27 cellular contexts compared by ENCODE assay signal in genomic region chr2:151708788-151709187, GRCh38.
"Had no signal": no experiment of that assay in that cellular context is flagged by ENCODE, and none has a peak within 500 bp of the region (broad histone marks: within the 10 kb centered on the region; RNA-seq: fewer than 3 reads in every experiment).

No MANE protein-coding gene starts in this region.

- FAIRE-seq: pancreas had no signal

- H3K9ac ChIP-seq: neural progenitor cell had no signal

- H3K36me3 ChIP-seq: neural progenitor cell, pancreas, prostate gland, right lobe of liver, sigmoid colon, spleen, suprapubic skin, tibial artery, transverse colon, upper lobe of right lung, uterus had no signal

- ATAC-seq: naive thymus-derived CD4-positive, alpha-beta T cell; natural killer cell; pancreas; right cardiac atrium; right lobe of liver; stimulated activated memory B cell treated with anti-CD40 and anti-IgM and Interleukin-4, amounts not matched to agents 10 μg/mL and 1 μg/mL and 100 μg/mL, for 72 hours; stimulated activated naive CD8-positive, alpha-beta T cell treated with anti-CD3 and anti-CD28 coated beads, Interleukin-15, amount 100 ng/mL, for 72 hours; stimulated activated naive CD8-positive, alpha-beta T cell treated with anti-CD3 and anti-CD28 coated beads, Interleukin-15, Interleukin-2, amounts not matched to agents 100 U/mL and 50 U/mL, for 24 hours; upper lobe of right lung had no signal

- H3K27me3 ChIP-seq: neural progenitor cell, pancreas, right lobe of liver, sigmoid colon, spleen, suprapubic skin, testis, tibial artery, transverse colon, upper lobe of right lung, uterus had no signal

- H3K27ac ChIP-seq: neural progenitor cell, pancreas, prostate gland, right lobe of liver, sigmoid colon, skin epidermis, spleen, suprapubic skin, testis, tibial artery, transverse colon, upper lobe of right lung, uterus had no signal

- H2AFZ ChIP-seq: neural progenitor cell had no signal

- H3K9me3 ChIP-seq: pancreas, prostate gland, right lobe of liver, sigmoid colon, spleen, suprapubic skin, testis, tibial artery, transverse colon, upper lobe of right lung, uterus had no signal

- H3K4me2 ChIP-seq: neural progenitor cell, smooth muscle cell had no signal

- H3K4me1 ChIP-seq: pancreas, prostate gland, right lobe of liver, sigmoid colon, spleen, suprapubic skin, testis, tibial artery, transverse colon, upper lobe of right lung, uterus had no signal

- H3K4me3 ChIP-seq: neural progenitor cell, pancreas, prostate gland, right lobe of liver, sigmoid colon, skin epidermis, smooth muscle cell, spleen, suprapubic skin, testis, tibial artery, transverse colon, upper lobe of right lung, uterus had no signal

- DNase-seq: naive thymus-derived CD4-positive, alpha-beta T cell; natural killer cell; pancreas; right cardiac atrium; right lobe of liver; sigmoid colon; spleen; stimulated activated CD4-positive, alpha-beta T cell treated with anti-CD3 and anti-CD28 coated beads, Interleukin-12 subunit alpha, Interleukin-12 subunit beta, amount 100 ng/mL, for 4 hours; stimulated activated CD4-positive, alpha-beta T cell treated with anti-CD3 and anti-CD28 coated beads, Interleukin-1b, Interleukin-23, amount 100 ng/mL, for 48 hours; stimulated activated CD4-positive, alpha-beta T cell treated with anti-CD3 and anti-CD28 coated beads, Interleukin-4, amount 100 ng/mL, for 1 hour; stimulated activated CD4-positive, alpha-beta T cell treated with anti-CD3 and anti-CD28 coated beads, Interleukin-4, amount 100 ng/mL, for 4 hours; stimulated activated CD8-positive, alpha-beta memory T cell treated with anti-CD3 and anti-CD28 coated beads, Interleukin-4, amount 100 ng/mL, for 48 hours; stimulated activated naive CD4-positive, alpha-beta T cell; stimulated activated naive CD8-positive, alpha-beta T cell treated with anti-CD3 and anti-CD28 coated beads, Interleukin-15, amount 100 ng/mL, for 72 hours; stimulated activated naive CD8-positive, alpha-beta T cell treated with anti-CD3 and anti-CD28 coated beads, Interleukin-15, Interleukin-2, amounts not matched to agents 100 U/mL and 50 U/mL, for 24 hours; substantia nigra; testis; tibial artery; transverse colon; upper lobe of right lung; uterus had no signal
